8 cellular contexts compared by ENCODE assay signal in genomic region chr5:76521240-76521758, GRCh38.
DNase-seq lines count a peak whose midpoint lies in the region; ATAC-seq, FAIRE-seq and TF ChIP-seq lines count a peak whose summit lies in the region.

No MANE protein-coding gene starts in this region.

- H3K4me2 ChIP-seq in A549 = 0 out of 3 replicates have a peak overlapping the region, but pooled peaks have one; percentile 13

- CTCF ChIA-PET in A549 (lab: Yijun Ruan, JAX) = interaction anchor here (0.7 to 1.3 kb wide), 2 partner anchors 21 to 118 kb away, joined by 3 to 4 read pairs; no protein-coding TSS in a partner anchor

- no peak for TF ChIP-seq CTCF in A549 (IDR thresholded peaks at IDR 0.05)

- DNase-seq in A549 (ENCODE audit: low read depth in 1 of 2, low spot score in 1 of 2) (no peak), DMS 273 (lab: John Stamatoyannopoulos, UW; ENCODE audit: unreplicated experiment) (no peak), NCI-H128 (lab: John Stamatoyannopoulos, UW; ENCODE audit: unreplicated experiment) (no peak)
- peak; percentile 7 for DNase-seq in central memory CD4-positive, alpha-beta T cell
- no peak for DNase-seq in stimulated activated naive CD8-positive, alpha-beta T cell treated with anti-CD3 and anti-CD28 coated beads, Interleukin-15, Interleukin-2, amounts not matched to agents 100 U/mL and 50 U/mL, for 24 hours

- TF ChIP-seq RAD21 in A549 (conservative IDR thresholded peaks at IDR 0.05 in 1 of 2, IDR thresholded peaks at IDR 0.05 in 1 of 2) = no peak

- H3K4me1 ChIP-seq in A549 = peaks cover 16% of the 10 kb centered on the region; the same call in 2 of the 3 replicates

- TF ChIP-seq POLR2A in A549 (IDR thresholded peaks at IDR 0.05; ENCODE audit: low read length) = no peak

- POLR2A ChIA-PET in A549 (lab: Yijun Ruan, JAX) = no interaction called here

- ATAC-seq in A549 (no peak), GM18873 (IDR thresholded peaks at IDR 0.05; ENCODE audit: low FRiP score, unreplicated experiment) (peak; percentile 53), HG03196 (IDR thresholded peaks at IDR 0.05; ENCODE audit: unreplicated experiment) (peak; percentile 81), HG03457 (IDR thresholded peaks at IDR 0.05; ENCODE audit: unreplicated experiment) (no peak)
- ATAC-seq in stimulated activated naive CD8-positive, alpha-beta T cell treated with anti-CD3 and anti-CD28 coated beads, Interleukin-15, Interleukin-2, amounts not matched to agents 100 U/mL and 50 U/mL, for 24 hours = peak; percentile 94

- FAIRE-seq in A549 (lab: Jason Lieb, UNC) = peak; percentile 28

- no peak for TF ChIP-seq EP300 in A549 (IDR thresholded peaks at IDR 0.05)

- H3K27ac ChIP-seq in A549 = no peak overlapping the region

- WGBS in A549 (ENCODE audit: missing lambda C conversion rate) = 49% methylated on average over 6 of the region's 6 CpGs

- H3K4me3 ChIP-seq in A549 = no peak overlapping the region

- H3K9me3 ChIP-seq in A549 = no peaks in the 10 kb centered on the region

TF ChIP-seq in A549, 52 proteins besides CTCF, POLR2A, EP300 and RAD21:
- TF ChIP-seq MAX (IDR thresholded peaks at IDR 0.05) = no peak
- no peak for TF ChIP-seq HES2 (IDR thresholded peaks at IDR 0.05)
- TF ChIP-seq BCL3 (IDR thresholded peaks at IDR 0.05) = no peak
- TF ChIP-seq NFE2L2 (conservative IDR thresholded peaks at IDR 0.05; ENCODE audit: low read length) = no peak
- TF ChIP-seq FOSB (CRISPR knock-in tag; IDR thresholded peaks at IDR 0.05) = no peak
- no peak for TF ChIP-seq ZSCAN20 (CRISPR knock-in tag; IDR thresholded peaks at IDR 0.05)
- TF ChIP-seq E2F6 (IDR thresholded peaks at IDR 0.05; ENCODE audit: borderline replicate concordance, low read depth) = no peak
- no peak for TF ChIP-seq KDM5A (IDR thresholded peaks at IDR 0.05)
- no peak for TF ChIP-seq USF2 (IDR thresholded peaks at IDR 0.05)
- no peak for TF ChIP-seq ZFP36 (IDR thresholded peaks at IDR 0.05; ENCODE audit: borderline replicate concordance, partially characterized antibody)
- no peak for TF ChIP-seq RARB (CRISPR knock-in tag; IDR thresholded peaks at IDR 0.05)
- TF ChIP-seq MAFK (IDR thresholded peaks at IDR 0.05; ENCODE audit: partially characterized antibody) = no peak
- TF ChIP-seq ELK1 (IDR thresholded peaks at IDR 0.05; ENCODE audit: low read depth, low read length) = no peak
- no peak for TF ChIP-seq REST (IDR thresholded peaks at IDR 0.05)
- TF ChIP-seq ZNF302 (CRISPR knock-in tag; IDR thresholded peaks at IDR 0.05) = no peak
- no peak for TF ChIP-seq BHLHE40 (IDR thresholded peaks at IDR 0.05; ENCODE audit: low read depth, low read length)
- TF ChIP-seq SMC3 (IDR thresholded peaks at IDR 0.05) = no peak
- no peak for TF ChIP-seq JUNB (IDR thresholded peaks at IDR 0.05)

Comparison
In these comparisons a context has a peak if more than half of its experiments do, and no peak if none do; other contexts are left out.
1. ATAC-seq: peak in GM18873 (single experiment), HG03196 (single experiment) and stimulated activated naive CD8-positive, alpha-beta T cell treated with anti-CD3 and anti-CD28 coated beads, Interleukin-15, Interleukin-2, amounts not matched to agents 100 U/mL and 50 U/mL, for 24 hours (single experiment); none in A549 (0 of 2) and HG03457 (single experiment).